Comparison of ENCODE assay signal across 19 cellular contexts in the genomic region with DNA sequence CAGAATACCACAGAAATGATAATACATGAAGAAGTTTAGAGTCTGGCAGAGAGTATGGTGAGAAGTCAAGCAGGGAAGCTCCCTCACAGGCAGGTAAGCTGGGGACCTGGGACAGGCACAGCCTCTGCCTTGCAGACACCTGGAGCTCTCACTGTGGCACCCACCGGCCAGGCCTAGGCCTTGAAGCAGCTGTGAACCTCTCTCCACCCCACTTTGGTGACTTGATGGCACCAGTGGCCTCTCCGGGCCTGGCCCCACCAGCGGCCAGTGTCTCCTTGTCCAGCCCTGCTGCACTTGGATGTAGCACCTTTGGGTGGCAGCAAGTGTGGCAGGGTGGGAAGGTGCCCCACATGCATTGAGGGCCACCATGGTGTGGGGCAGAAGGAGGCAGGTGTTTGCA.
DNase-seq lines count a peak whose midpoint lies in the region; ATAC-seq and TF ChIP-seq lines count a peak whose summit lies in the region.
"Had no signal": no experiment of that assay in that cellular context is flagged by ENCODE, and none has a peak within 500 bp of the region (broad histone marks: within the 10 kb centered on the region; RNA-seq: fewer than 3 reads in every experiment).

No MANE protein-coding gene starts in this region.

- intact Hi-C loops in lower lobe of right lung (cut with DNase I) = no loop called here

- no peak overlapping the region for H3K27ac ChIP-seq in lower lobe of right lung
- no peak overlapping the region for H3K27ac ChIP-seq in osteoblast (ENCODE audit: low read depth, low read length)

- no peak overlapping the region for H2AFZ ChIP-seq in osteoblast (ENCODE audit: low read length)
- H2AFZ ChIP-seq: GM23338 had no signal

- H3K9me3 Mint-ChIP-seq in chondrocyte (ENCODE audit: low read depth) = peaks cover 7% of the 10 kb centered on the region
- H3K9me3 Mint-ChIP-seq in stimulated activated memory B cell treated with anti-CD40 and anti-IgM and Interleukin-4, amounts not matched to agents 10 μg/mL and 1 μg/mL and 100 μg/mL, for 72 hours = peaks cover 6% of the 10 kb centered on the region
- H3K9me3 Mint-ChIP-seq in T-helper 2 cell treated with Interferon-gamma antibody and Interleukin-4, amounts not matched to agents 5 μg/mL and 100 μg/mL, for 36 hours = no peaks in the 10 kb centered on the region

- peak; percentile 25 to 29 for ATAC-seq in lower lobe of right lung
- peak; percentile 34 for ATAC-seq in stimulated activated memory B cell treated with anti-CD40 and anti-IgM and Interleukin-4, amounts not matched to agents 10 μg/mL and 1 μg/mL and 100 μg/mL, for 72 hours
- no peak for ATAC-seq in HG03045 (IDR thresholded peaks at IDR 0.05; ENCODE audit: unreplicated experiment)
- ATAC-seq: GM12878, GM23338, HCT116 had no signal

- no peak overlapping the region for H3K27ac Mint-ChIP-seq in chondrocyte (ENCODE audit: unreplicated experiment)
- no peak overlapping the region for H3K27ac Mint-ChIP-seq in stimulated activated memory B cell treated with anti-CD40 and anti-IgM and Interleukin-4, amounts not matched to agents 10 μg/mL and 1 μg/mL and 100 μg/mL, for 72 hours
- H3K27ac Mint-ChIP-seq in T-helper 2 cell treated with Interferon-gamma antibody and Interleukin-4, amounts not matched to agents 5 μg/mL and 100 μg/mL, for 36 hours = no peak overlapping the region
- H3K27ac Mint-ChIP-seq: CD4-positive, alpha-beta memory T cell; GM23338; H9 had no signal

- H3K4me2 ChIP-seq in osteoblast (ENCODE audit: insufficient read depth, low read length) = no peak overlapping the region
- H3K4me2 ChIP-seq: GM23338 had no signal

- H3K27me3 ChIP-seq in lower lobe of right lung (ENCODE audit: low read depth) (no peaks in the 10 kb centered on the region), osteoblast (ENCODE audit: insufficient read depth, low read length) (no peaks in the 10 kb centered on the region)

- H3K4me3 ChIP-seq in lower lobe of right lung (no peak overlapping the region), osteoblast (ENCODE audit: insufficient read depth, low read length) (no peak overlapping the region)
- H3K4me3 ChIP-seq: GM12878, GM23338 had no signal

- H3K36me3 ChIP-seq in lower lobe of right lung (no peaks in the 10 kb centered on the region), osteoblast (ENCODE audit: insufficient read depth, low read length) (peaks cover 12% of the 10 kb centered on the region)

- DNase-seq in chondrocyte (ENCODE audit: low spot score) = peak; percentile 82
- no peak for DNase-seq in lower lobe of right lung
- DNase-seq in osteoblast (ENCODE audit: insufficient read length, low spot score, missing footprints) = peak; percentile 13
- DNase-seq in NCI-H146 (lab: John Stamatoyannopoulos, UW) = no peak
- no peak for DNase-seq in T-helper 2 cell treated with Interferon-gamma antibody and Interleukin-4, amounts not matched to agents 5 μg/mL and 100 μg/mL, for 36 hours (ENCODE audit: low spot score)
- DNase-seq in SHP77 treated with DMSO at 0.1 percent for 48 hours (lab: John Stamatoyannopoulos, UW) = no peak
- DNase-seq: C1 segment of cervical spinal cord; Calu3; CD4-positive, alpha-beta memory T cell; COR-L47; DMS153; EL; GDM1; H9 had no signal

- peaks cover 14% of the 10 kb centered on the region for H3K4me1 Mint-ChIP-seq in chondrocyte (ENCODE audit: low read depth)
- H3K4me1 Mint-ChIP-seq in stimulated activated memory B cell treated with anti-CD40 and anti-IgM and Interleukin-4, amounts not matched to agents 10 μg/mL and 1 μg/mL and 100 μg/mL, for 72 hours = no peaks in the 10 kb centered on the region
- no peaks in the 10 kb centered on the region for H3K4me1 Mint-ChIP-seq in T-helper 2 cell treated with Interferon-gamma antibody and Interleukin-4, amounts not matched to agents 5 μg/mL and 100 μg/mL, for 36 hours (ENCODE audit: low read depth)
- H3K4me1 Mint-ChIP-seq: CD4-positive, alpha-beta memory T cell; GM23338; H9 had no signal

- H3K4me3 Mint-ChIP-seq in chondrocyte (ENCODE audit: unreplicated experiment) = no peak overlapping the region
- H3K4me3 Mint-ChIP-seq in stimulated activated memory B cell treated with anti-CD40 and anti-IgM and Interleukin-4, amounts not matched to agents 10 μg/mL and 1 μg/mL and 100 μg/mL, for 72 hours = no peak overlapping the region
- no peak overlapping the region for H3K4me3 Mint-ChIP-seq in T-helper 2 cell treated with Interferon-gamma antibody and Interleukin-4, amounts not matched to agents 5 μg/mL and 100 μg/mL, for 36 hours
- H3K4me3 Mint-ChIP-seq: CD4-positive, alpha-beta memory T cell; GM23338; H9 had no signal

- peaks cover 3% of the 10 kb centered on the region for H3K36me3 Mint-ChIP-seq in chondrocyte (ENCODE audit: low read depth)
- no peaks in the 10 kb centered on the region for H3K36me3 Mint-ChIP-seq in stimulated activated memory B cell treated with anti-CD40 and anti-IgM and Interleukin-4, amounts not matched to agents 10 μg/mL and 1 μg/mL and 100 μg/mL, for 72 hours
- H3K36me3 Mint-ChIP-seq in T-helper 2 cell treated with Interferon-gamma antibody and Interleukin-4, amounts not matched to agents 5 μg/mL and 100 μg/mL, for 36 hours (ENCODE audit: low read depth) = no peaks in the 10 kb centered on the region
- H3K36me3 Mint-ChIP-seq: CD4-positive, alpha-beta memory T cell had no signal

- peaks cover 11% of the 10 kb centered on the region for H3K9me3 ChIP-seq in lower lobe of right lung
- H3K9me3 ChIP-seq in osteoblast (ENCODE audit: low read depth, low read length) = peaks cover 7% of the 10 kb centered on the region

- H3K27me3 Mint-ChIP-seq in chondrocyte (ENCODE audit: low read depth) = no peaks in the 10 kb centered on the region
- no peaks in the 10 kb centered on the region for H3K27me3 Mint-ChIP-seq in stimulated activated memory B cell treated with anti-CD40 and anti-IgM and Interleukin-4, amounts not matched to agents 10 μg/mL and 1 μg/mL and 100 μg/mL, for 72 hours
- no peaks in the 10 kb centered on the region for H3K27me3 Mint-ChIP-seq in T-helper 2 cell treated with Interferon-gamma antibody and Interleukin-4, amounts not matched to agents 5 μg/mL and 100 μg/mL, for 36 hours (ENCODE audit: low read depth)
- H3K27me3 Mint-ChIP-seq: CD4-positive, alpha-beta memory T cell had no signal

- H3K4me1 ChIP-seq in lower lobe of right lung (no peaks in the 10 kb centered on the region), osteoblast (ENCODE audit: insufficient read depth, low read length) (peaks cover 10% of the 10 kb centered on the region)

- TF ChIP-seq CTCF in chondrocyte (IDR thresholded peaks at IDR 0.05) (no peak), lower lobe of right lung (IDR thresholded peaks at IDR 0.05) (no peak), osteoblast (IDR thresholded peaks at IDR 0.05; ENCODE audit: extremely low read depth, low read depth, low read length) (no peak)

- H3K79me2 ChIP-seq in osteoblast (ENCODE audit: insufficient read depth, low read length) = peaks cover 2% of the 10 kb centered on the region

- no peaks in the 10 kb centered on the region for H4K20me1 ChIP-seq in osteoblast (ENCODE audit: insufficient read depth, low read length)

Comparison
In these comparisons a context has a peak if more than half of its experiments do, and no peak if none do; other contexts are left out.
1. DNase-seq: peak in chondrocyte (single experiment) and osteoblast (single experiment); none in lower lobe of right lung (single experiment), NCI-H146 (single experiment), T-helper 2 cell treated with Interferon-gamma antibody and Interleukin-4, amounts not matched to agents 5 μg/mL and 100 μg/mL, for 36 hours (single experiment) and SHP77 treated with DMSO at 0.1 percent for 48 hours (single experiment).